ENCODE assay signal across 1 cellular context in genomic region chr3:123267821-123268220, GRCh38.
TF ChIP-seq lines count a peak whose summit lies in the region.

No MANE protein-coding gene starts in this region.

TF ChIP-seq in H1, 55 proteins besides CTCF, POLR2A, EP300 and RAD21 (continued from another document):
- TF ChIP-seq ATF2 (IDR thresholded peaks at IDR 0.05; ENCODE audit: low read length) (no peak), SIX5 (IDR thresholded peaks at IDR 0.05; ENCODE audit: low read depth, low read length) (no peak), BACH1 (IDR thresholded peaks at IDR 0.05; ENCODE audit: low read length) (no peak), SRF (IDR thresholded peaks at IDR 0.05; ENCODE audit: low read depth, low read length) (no peak), CREB1 (IDR thresholded peaks at IDR 0.05) (no peak), CEBPB (IDR thresholded peaks at IDR 0.05; ENCODE audit: low read depth, low read length) (no peak)
TF ChIP-seq in H1: peak in this region for 0.
